Comparison of ENCODE assay signal across 16 cellular contexts in genomic region chr11:44874284-44874683, GRCh38.
A peak's percentile ranks its signal among the peaks of the same experiment; 100 is the strongest.
DNase-seq lines count a peak whose midpoint lies in the region; ATAC-seq and TF ChIP-seq lines count a peak whose summit lies in the region.
"Had no signal": no experiment of that assay in that cellular context is flagged by ENCODE, and none has a peak within 500 bp of the region (broad histone marks: within the 10 kb centered on the region; RNA-seq: fewer than 3 reads in every experiment).

No MANE protein-coding gene starts in this region.

- peaks cover 18% of the 10 kb centered on the region for H3K36me3 Mint-ChIP-seq in activated T-helper 17 cell treated with anti-CD3 and anti-CD28 coated beads, Interleukin-2, amount 50 U/mL, for 72 hours (ENCODE audit: low read depth)
- H3K36me3 Mint-ChIP-seq in endodermal cell (ENCODE audit: low read depth): peaks cover 7% of the 10 kb centered on the region

- 96 to 100% methylated on average over 2 to 3 of the region's 3 CpGs for WGBS in endodermal cell (ENCODE audit: insufficient coverage in 1 of 2, insufficient read length in 1 of 2), 2 experiments

- H3K27ac Mint-ChIP-seq in activated T-helper 17 cell treated with anti-CD3 and anti-CD28 coated beads, Interleukin-2, amount 50 U/mL, for 72 hours: peak overlapping the region; percentile 19
- peak overlapping the region; percentile 79 for H3K27ac Mint-ChIP-seq in endodermal cell
- H3K27ac Mint-ChIP-seq: H9, HFFc6 had no signal

- H3K27me3 ChIP-seq in endodermal cell (ENCODE audit: control insufficient read depth, insufficient read depth, low read length, poor library complexity, severe bottlenecking) (no peaks in the 10 kb centered on the region), osteoblast (ENCODE audit: insufficient read depth, low read length) (peaks cover 7% of the 10 kb centered on the region)

- no peaks in the 10 kb centered on the region for H4K20me1 ChIP-seq in osteoblast (ENCODE audit: insufficient read depth, low read length)

- CTCF ChIA-PET in HEK293 (lab: Yijun Ruan, JAX): interaction anchor here (3.2 kb wide), 1 partner anchor 20 kb away, joined by 11 read pairs; no protein-coding TSS in a partner anchor

- no peak for ATAC-seq in activated T-helper 17 cell treated with anti-CD3 and anti-CD28 coated beads, Interleukin-2, amount 50 U/mL, for 72 hours (replicated peaks)
- ATAC-seq in HG03432 (IDR thresholded peaks at IDR 0.05; ENCODE audit: unreplicated experiment): no peak
- ATAC-seq: HCT116 had no signal

- DNase-seq in endodermal cell (no peak), osteoblast (ENCODE audit: insufficient read length, low spot score, missing footprints) (peak; percentile 46), NCI-H2029 (lab: John Stamatoyannopoulos, UW) (no peak)
- no peak for DNase-seq in activated CD8-positive, alpha-beta memory T cell treated with anti-CD3 and anti-CD28 coated beads for 24 hours
- DNase-seq: C1 segment of cervical spinal cord; Calu3; CD4-positive, alpha-beta memory T cell; COR-L47; GF-D8; GM23248; H9; HFFc6 had no signal

- H3K79me2 ChIP-seq in osteoblast (ENCODE audit: insufficient read depth, low read length): no peaks in the 10 kb centered on the region

- no peak overlapping the region for H3K4me3 ChIP-seq in HEK293 (ENCODE audit: low read depth, low read length)
- H3K4me3 ChIP-seq in endodermal cell (ENCODE audit: low read length): no peak overlapping the region
- H3K4me3 ChIP-seq in osteoblast (ENCODE audit: insufficient read depth, low read length): no peak overlapping the region
- H3K4me3 ChIP-seq: GM23248 had no signal

- H3K9me3 ChIP-seq in HEK293 (ENCODE audit: control insufficient read depth, insufficient read depth, low read depth, low read length) (no peaks in the 10 kb centered on the region), endodermal cell (ENCODE audit: control insufficient read depth, low read length) (no peaks in the 10 kb centered on the region), osteoblast (ENCODE audit: low read depth, low read length) (no peaks in the 10 kb centered on the region)

- H3K4me1 ChIP-seq in HEK293 (ENCODE audit: control insufficient read depth, insufficient read depth, low read length) (no peaks in the 10 kb centered on the region), endodermal cell (ENCODE audit: control insufficient read depth, insufficient read depth, low read length) (peaks cover 15% of the 10 kb centered on the region), osteoblast (ENCODE audit: insufficient read depth, low read length) (peaks cover 5% of the 10 kb centered on the region)

- no peak overlapping the region for H3K9ac ChIP-seq in endodermal cell (ENCODE audit: extremely low read depth, low read length, poor library complexity, severe bottlenecking)
- H3K9ac ChIP-seq: GM23248 had no signal

- H3K4me3 Mint-ChIP-seq in activated T-helper 17 cell treated with anti-CD3 and anti-CD28 coated beads, Interleukin-2, amount 50 U/mL, for 72 hours: no peak overlapping the region
- H3K4me3 Mint-ChIP-seq in endodermal cell: no peak overlapping the region
- H3K4me3 Mint-ChIP-seq: CD4-positive, alpha-beta memory T cell; H9; HFFc6 had no signal

- no peaks in the 10 kb centered on the region for H3K27me3 Mint-ChIP-seq in activated T-helper 17 cell treated with anti-CD3 and anti-CD28 coated beads, Interleukin-2, amount 50 U/mL, for 72 hours
- H3K27me3 Mint-ChIP-seq in endodermal cell (ENCODE audit: insufficient read depth): no peaks in the 10 kb centered on the region
- H3K27me3 Mint-ChIP-seq: CD4-positive, alpha-beta memory T cell had no signal

- H3K36me3 ChIP-seq in HEK293 (ENCODE audit: control insufficient read depth in 2 of 2, insufficient read depth in 1 of 2, low read length in 2 of 2): no peaks in the 10 kb centered on the region
- no peaks in the 10 kb centered on the region for H3K36me3 ChIP-seq in endodermal cell (ENCODE audit: control insufficient read depth, insufficient read depth, low read length)
- H3K36me3 ChIP-seq in osteoblast (ENCODE audit: insufficient read depth, low read length): no peaks in the 10 kb centered on the region

- no peak overlapping the region for H3K27ac ChIP-seq in HEK293 (ENCODE audit: extremely low read depth, low read depth, low read length)
- H3K27ac ChIP-seq in endodermal cell (ENCODE audit: low read depth, low read length): no peak overlapping the region
- H3K27ac ChIP-seq in osteoblast (ENCODE audit: low read depth, low read length): no peak overlapping the region
- H3K27ac ChIP-seq: GM23248 had no signal

- no peaks in the 10 kb centered on the region for H3K4me1 Mint-ChIP-seq in activated T-helper 17 cell treated with anti-CD3 and anti-CD28 coated beads, Interleukin-2, amount 50 U/mL, for 72 hours
- H3K4me1 Mint-ChIP-seq in endodermal cell: peaks cover 12% of the 10 kb centered on the region

- no peak overlapping the region for H3K4me2 ChIP-seq in osteoblast (ENCODE audit: insufficient read depth, low read length)

- no peak for TF ChIP-seq CTCF in HEK293 (tag by site-specific recombination; IDR thresholded peaks at IDR 0.05)
- no peak for TF ChIP-seq CTCF in endodermal cell (conservative IDR thresholded peaks at IDR 0.05)
- TF ChIP-seq CTCF in osteoblast (IDR thresholded peaks at IDR 0.05; ENCODE audit: extremely low read depth, low read depth, low read length): no peak

- H3K9me3 Mint-ChIP-seq in activated T-helper 17 cell treated with anti-CD3 and anti-CD28 coated beads, Interleukin-2, amount 50 U/mL, for 72 hours: peaks cover 5% of the 10 kb centered on the region
- no peaks in the 10 kb centered on the region for H3K9me3 Mint-ChIP-seq in endodermal cell
- H3K9me3 Mint-ChIP-seq: H9, HFFc6 had no signal

- no peak overlapping the region for H2AFZ ChIP-seq in osteoblast (ENCODE audit: low read length)
- H2AFZ ChIP-seq: GM23248 had no signal

- POLR2A ChIA-PET in HEK293 (lab: Yijun Ruan, JAX): no interaction called here

TF ChIP-seq in HEK293, 187 proteins besides CTCF, POLR2A, EP300 and RAD21:
- TF ChIP-seq ZNF664 (tag by site-specific recombination; IDR thresholded peaks at IDR 0.05): peak; percentile 52; the same call in 1 of the 2 replicates
- TF ChIP-seq ZNF488 (tag by site-specific recombination; IDR thresholded peaks at IDR 0.05): no peak
TF ChIP-seq in HEK293: peak in this region for 1.
